In genomic region chr12:47307680-47308399, GRCh38 we compare ENCODE assay signal across 8 cellular contexts.
DNase-seq lines count a peak whose midpoint lies in the region; ATAC-seq and TF ChIP-seq lines count a peak whose summit lies in the region.

No MANE protein-coding gene starts in this region.

- no peak for TF ChIP-seq POLR2A in prostate gland (IDR thresholded peaks at IDR 0.05)

- no peaks in the 10 kb centered on the region for H3K36me3 ChIP-seq in prostate gland

- 61% methylated on average over 7 of the region's 7 CpGs for WGBS in prostate gland

- H3K4me3 ChIP-seq in prostate gland = no peak overlapping the region

- no peaks in the 10 kb centered on the region for H3K27me3 ChIP-seq in prostate gland (replicated peaks; ENCODE audit: insufficient read depth)

- no peaks in the 10 kb centered on the region for H3K4me1 ChIP-seq in prostate gland (replicated peaks)

- ATAC-seq in GM19455 (IDR thresholded peaks at IDR 0.05; ENCODE audit: unreplicated experiment) (peak; percentile 76), HG03520 (IDR thresholded peaks at IDR 0.05; ENCODE audit: unreplicated experiment) (peak; percentile 63)

- H3K27ac ChIP-seq in prostate gland = no peak overlapping the region

- no peaks in the 10 kb centered on the region for H3K9me3 ChIP-seq in prostate gland

- intact Hi-C loops in prostate gland (cut with DNase I) = loop anchor here (5.0 kb wide), 2 partner anchors 231 to 276 kb away; partner anchors contain the start of genes AMIGO2 and PCED1B

- TF ChIP-seq CTCF in prostate gland (IDR thresholded peaks at IDR 0.05) = peak in 3 of 4 experiments; percentile 13 to 66 (median 55)

- DNase-seq in COLO829 (ENCODE audit: low spot score) (peak; percentile 32), NOMO-1 treated with dmso at 0.1 percent for 144 hours (lab: John Stamatoyannopoulos, UW; ENCODE audit: unreplicated experiment) (peak; percentile 48), activated T-cell treated with anti-CD3 and anti-CD28 coated beads for 1 hour (ENCODE audit: low read depth) (peak; percentile 20), fibroblast of peridontal ligament (ENCODE audit: extremely low read depth) (peak; percentile 80), prostate gland (ENCODE audit: low spot score) (peak; percentile 31), GM19240 (ENCODE audit: insufficient read length, low spot score) (no peak)
